Comparison of ENCODE assay signal across 7 cellular contexts in genomic region chr13:51781246-51782022, GRCh38. TPM values are rescaled to one million over a fixed set of nuclear protein-coding genes. Genes with fewer than 3 reads are reported as not detected.
DNase-seq lines count a peak whose midpoint lies in the region; ATAC-seq and TF ChIP-seq lines count a peak whose summit lies in the region.

No MANE protein-coding gene starts in this region.

- peak; percentile 53 for ATAC-seq in HG02642 (IDR thresholded peaks at IDR 0.05; ENCODE audit: poor library complexity, unreplicated experiment)
- ATAC-seq in left colon = peak; percentile 50
- no peak for ATAC-seq in HG03565 (IDR thresholded peaks at IDR 0.05; ENCODE audit: unreplicated experiment)

- TF ChIP-seq CTCF in GM10266 (IDR thresholded peaks at IDR 0.05; ENCODE audit: control insufficient read depth, insufficient read depth, low read depth, missing control alignments) = peak; percentile 41

- DNase-seq in GM10266 (ENCODE audit: extremely low spot score) (peak; percentile 39), UCSD-AML1 (lab: John Stamatoyannopoulos, UW; ENCODE audit: unreplicated experiment) (peak; percentile 52), left colon (no peak), COLO829 (ENCODE audit: low spot score) (no peak), NCI-H187 treated with DMSO at 0.1 percent for 48 hours (lab: John Stamatoyannopoulos, UW) (no peak)

- intact Hi-C loops in left colon (cut with DNase I, micrococcal nuclease) = no loop called here

RNA-seq across cellular contexts. Expression of gene DHRS12, which starts 22.5 kb away (rescaled TPM):
- total RNA-seq in left colon = 10 to 100 TPM; 15.2 to 15.3 TPM

Comparison
In these comparisons a context has a peak if more than half of its experiments do, and no peak if none do; other contexts are left out.
1. DNase-seq: peak in GM10266 (single experiment) and UCSD-AML1 (single experiment); none in left colon (0 of 2), COLO829 (single experiment) and NCI-H187 treated with DMSO at 0.1 percent for 48 hours (single experiment).